13 cellular contexts compared by ENCODE assay signal in the genomic region with DNA sequence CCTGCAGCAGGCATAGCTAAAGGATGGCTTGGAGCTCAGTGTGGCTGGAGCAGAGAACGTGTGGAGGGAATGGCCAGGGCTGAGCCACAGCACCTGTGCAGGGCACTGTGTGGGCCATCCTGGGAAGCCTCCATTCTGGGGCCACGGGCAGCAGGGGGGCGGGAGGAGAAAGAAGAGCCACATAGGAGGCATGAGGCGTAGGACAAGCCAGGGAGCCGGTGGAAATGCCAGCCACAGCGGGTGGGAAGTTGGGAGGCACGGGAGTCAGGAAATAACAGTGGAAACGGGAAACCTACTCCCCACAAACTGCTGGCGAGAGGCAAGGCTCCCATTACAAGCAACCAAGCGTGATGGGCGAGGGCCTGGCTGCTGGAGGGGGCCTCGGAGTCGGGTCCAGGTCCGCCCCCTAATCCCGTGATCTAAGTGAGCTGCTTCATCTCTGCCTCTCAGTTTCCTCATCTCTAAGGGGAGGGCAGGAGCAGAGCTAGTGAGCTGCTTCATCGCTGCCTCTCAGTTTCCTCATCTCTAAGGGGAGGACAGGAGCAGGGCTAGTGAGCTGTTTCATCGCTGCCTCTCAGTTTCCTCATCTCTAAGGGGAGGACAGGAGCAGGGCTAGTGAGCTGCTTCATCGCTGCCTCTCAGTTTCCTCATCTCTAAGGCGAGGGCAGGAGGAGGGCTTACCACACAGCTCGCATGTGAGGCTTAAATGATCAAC.
DNase-seq lines count a peak whose midpoint lies in the region; ATAC-seq, FAIRE-seq and TF ChIP-seq lines count a peak whose summit lies in the region.
"Had no signal": no experiment of that assay in that cellular context is flagged by ENCODE, and none has a peak within 500 bp of the region (broad histone marks: within the 10 kb centered on the region; RNA-seq: fewer than 3 reads in every experiment).

No MANE protein-coding gene starts in this region.

- H3K4me1 ChIP-seq in heart left ventricle, result peaks cover 0 to 24% (median 4%) of the 10 kb centered on the region in 12 donors
- no peaks in the 10 kb centered on the region for H3K4me1 ChIP-seq in right atrium auricular region
- H3K4me1 ChIP-seq in HepG2 (ENCODE audit: insufficient read depth, low read length), result peaks cover 59% of the 10 kb centered on the region
- peaks cover 12% of the 10 kb centered on the region for H3K4me1 ChIP-seq in vagina
- H3K4me1 ChIP-seq in HAP-1, result peaks cover 16% of the 10 kb centered on the region

- BruUV-seq in HepG2 (replicated peaks; lab: Mats Ljungman, UMichigan), result no TSS peak

- TF ChIP-seq EP300 in HepG2 (IDR thresholded peaks at IDR 0.05; ENCODE audit: low read depth in 2 of 2, low read length in 2 of 2), result no peak
- no peak for TF ChIP-seq EP300 in HepG2 (CRISPR knock-in tag; IDR thresholded peaks at IDR 0.05; ENCODE audit: borderline replicate concordance)

- peak overlapping the region in 2 of 12 donors; percentile 13 to 22 for H3K27ac ChIP-seq in heart left ventricle
- H3K27ac ChIP-seq in right atrium auricular region, result peak overlapping the region in 1 of 2 donors; percentile 18
- peak overlapping the region; percentile 84 for H3K27ac ChIP-seq in HepG2 (ENCODE audit: extremely low read length, insufficient read depth, low read length)
- peak overlapping the region; percentile 14 for H3K27ac ChIP-seq in vagina

- POLR2A ChIA-PET in HepG2 (lab: Yijun Ruan, JAX), result interaction anchor here (0.6 to 2.0 kb wide), 5 partner anchors 10 to 172 kb away, joined by 3 to 11 read pairs (median 4); a partner anchor contains a TSS

- peak overlapping the region; percentile 25; the same call in 1 of the 2 replicates for H3K9ac ChIP-seq in HepG2 (ENCODE audit: insufficient read depth, low read depth, low read length)

- H3K4me3 ChIP-seq in heart left ventricle (peak overlapping the region in 3 of 12 donors; percentile 11 to 31 (median 23)), right atrium auricular region (peak overlapping the region in 1 of 2 donors; percentile 1), HepG2 (replicated peaks in 1 of 3; ENCODE audit: insufficient read depth in 1 of 3, low read depth in 2 of 3, low read length in 3 of 3) (peak overlapping the region in 2 of 3 experiments; percentile 35 to 58; a peak in 3 of 6 replicates), vagina (no peak overlapping the region), HAP-1 (no peak overlapping the region)
- H3K4me3 ChIP-seq: smooth muscle cell had no signal

- H3K27me3 Mint-ChIP-seq in dendritic cell treated with granulocyte-macrophage colony-stimulating factor and Interleukin-4, amounts not matched to agents 40 ng/mL and 50 ng/mL, for 4 days, result no peaks in the 10 kb centered on the region

- TF ChIP-seq CTCF in heart left ventricle (IDR thresholded peaks at IDR 0.05) (no peak), right atrium auricular region (IDR thresholded peaks at IDR 0.05) (no peak), HepG2 (CRISPR knock-in tag; IDR thresholded peaks at IDR 0.05) (no peak), vagina (IDR thresholded peaks at IDR 0.05) (no peak)

- no peaks in the 10 kb centered on the region for H4K20me1 ChIP-seq in HepG2 (ENCODE audit: insufficient read depth, low read length)

- FAIRE-seq in HepG2 (lab: Jason Lieb, UNC) (no peak), HTR-8/SVneo (lab: Jason Lieb, UNC) (no peak)

- ATAC-seq in heart left ventricle (peak; percentile 10 to 27 (median 16)), HepG2 (peak; percentile 28)

- CTCF ChIA-PET in HepG2 (lab: Yijun Ruan, JAX; ENCODE audit: low intra/inter-chr PET ratio, low total read pairs), result no interaction called here

- peak overlapping the region; percentile 21 for H3K4me3 Mint-ChIP-seq in dendritic cell treated with granulocyte-macrophage colony-stimulating factor and Interleukin-4, amounts not matched to agents 40 ng/mL and 50 ng/mL, for 4 days
- H3K4me3 Mint-ChIP-seq: activated B cell treated with CpG ODN at 0.5 μM for 24 hours, naive B cell had no signal

- in situ Hi-C loops in HepG2 (cut with HindIII; ENCODE audit: extremely low pct_ligation_motif_present, low pct_unique_long_range_greater_than_20kb) (no loop called here), HAP-1 (cut with MboI; ENCODE audit: low sequenced_read_pairs) (no loop called here)

- no peaks in the 10 kb centered on the region for H3K9me3 Mint-ChIP-seq in dendritic cell treated with granulocyte-macrophage colony-stimulating factor and Interleukin-4, amounts not matched to agents 40 ng/mL and 50 ng/mL, for 4 days
- H3K9me3 Mint-ChIP-seq: activated B cell treated with CpG ODN at 0.5 μM for 24 hours, naive B cell had no signal

- H3K36me3 ChIP-seq in heart left ventricle (peaks cover 0 to 8% (median 0%) of the 10 kb centered on the region in 9 donors), right atrium auricular region (no peaks in the 10 kb centered on the region), HepG2 (replicated peaks in 1 of 2; ENCODE audit: control insufficient read depth in 1 of 2, insufficient read depth in 2 of 2, low read length in 2 of 2) (peaks cover 3 to 9% of the 10 kb centered on the region in 2 experiments), vagina (no peaks in the 10 kb centered on the region), HAP-1 (replicated peaks) (no peaks in the 10 kb centered on the region)

- no peak for TF ChIP-seq POLR2A in heart left ventricle (IDR thresholded peaks at IDR 0.05)
- TF ChIP-seq POLR2A in HepG2 (IDR thresholded peaks at IDR 0.05; ENCODE audit: insufficient read depth in 1 of 2, low read depth in 2 of 2, low read length in 2 of 2), result no peak
- no peak for TF ChIP-seq POLR2A in vagina (IDR thresholded peaks at IDR 0.05)

- no peak for DNase-seq in heart left ventricle
- DNase-seq in right atrium auricular region (ENCODE audit: low spot score), result no peak
- no peak for DNase-seq in HepG2 (ENCODE audit: low spot score)
- no peak for DNase-seq in vagina (ENCODE audit: extremely low spot score in 2 of 2)
- no peak for DNase-seq in HTR-8/SVneo (ENCODE audit: insufficient read length, low spot score)
- no peak for DNase-seq in HAP-1 (ENCODE audit: low spot score in 2 of 2)
- DNase-seq in HT-29 (ENCODE audit: low spot score), result no peak
- DNase-seq: ACHN, activated B cell treated with CpG ODN at 0.5 μM for 24 hours, naive B cell, NCI-H2029 treated with DMSO at 0.1 percent for 48 hours had no signal

- peaks cover 28% of the 10 kb centered on the region for H3K4me1 Mint-ChIP-seq in dendritic cell treated with granulocyte-macrophage colony-stimulating factor and Interleukin-4, amounts not matched to agents 40 ng/mL and 50 ng/mL, for 4 days (ENCODE audit: low read depth)
- H3K4me1 Mint-ChIP-seq: activated B cell treated with CpG ODN at 0.5 μM for 24 hours, naive B cell had no signal

- H3K36me3 Mint-ChIP-seq in dendritic cell treated with granulocyte-macrophage colony-stimulating factor and Interleukin-4, amounts not matched to agents 40 ng/mL and 50 ng/mL, for 4 days (ENCODE audit: low read depth), result peaks cover 10% of the 10 kb centered on the region

- H3K27me3 ChIP-seq in heart left ventricle, result no peaks in the 10 kb centered on the region
- no peaks in the 10 kb centered on the region for H3K27me3 ChIP-seq in right atrium auricular region
- H3K27me3 ChIP-seq in HepG2 (ENCODE audit: control insufficient read depth in 1 of 2, insufficient read depth in 2 of 2, low read length in 2 of 2), result no peaks in the 10 kb centered on the region
- H3K27me3 ChIP-seq in vagina, result no peaks in the 10 kb centered on the region
- H3K27me3 ChIP-seq in HAP-1 (ENCODE audit: low read depth), result no peaks in the 10 kb centered on the region

- intact Hi-C loops in heart left ventricle (cut with DNase I), result loop anchor here in 1 of 10 donors (10.0 kb wide), 1 partner anchor 103 kb away; a partner anchor contains a TSS
- intact Hi-C loops in dendritic cell treated with granulocyte-macrophage colony-stimulating factor and Interleukin-4, amounts not matched to agents 40 ng/mL and 50 ng/mL, for 4 days (cut with micrococcal nuclease), result no loop called here
- intact Hi-C loops in HepG2 (cut with micrococcal nuclease; ENCODE audit: unreplicated experiment), result loop anchor here (10.0 kb wide), 1 partner anchor 233 kb away; a partner anchor contains a TSS
- intact Hi-C loops in vagina (cut with DNase I), result no loop called here

- no peak overlapping the region for H2AFZ ChIP-seq in HepG2 (ENCODE audit: low read length)

- peak overlapping the region; percentile 69 for H3K4me2 ChIP-seq in HepG2 (ENCODE audit: low read depth, low read length)
- H3K4me2 ChIP-seq: smooth muscle cell had no signal

- no peak for TF ChIP-seq RAD21 in HepG2 (CRISPR knock-in tag; IDR thresholded peaks at IDR 0.05)

- H3K9me3 ChIP-seq in heart left ventricle, result no peaks in the 10 kb centered on the region
- no peaks in the 10 kb centered on the region for H3K9me3 ChIP-seq in right atrium auricular region
- H3K9me3 ChIP-seq in HepG2 (ENCODE audit: low read length), result no peaks in the 10 kb centered on the region
- no peaks in the 10 kb centered on the region for H3K9me3 ChIP-seq in vagina
- no peaks in the 10 kb centered on the region for H3K9me3 ChIP-seq in HAP-1

- H3K27ac Mint-ChIP-seq in dendritic cell treated with granulocyte-macrophage colony-stimulating factor and Interleukin-4, amounts not matched to agents 40 ng/mL and 50 ng/mL, for 4 days, result peak overlapping the region; percentile 76
- H3K27ac Mint-ChIP-seq: activated B cell treated with CpG ODN at 0.5 μM for 24 hours had no signal

- H3K79me2 ChIP-seq in HepG2 (ENCODE audit: insufficient read depth, low read length), result peaks cover 6% of the 10 kb centered on the region

- WGBS in heart left ventricle, 4 donors, result 66 to 80% (median 73%) methylated on average over 20 of the region's 20 CpGs
- WGBS in HepG2 (ENCODE audit: low lambda C conversion rate), result 87% methylated on average over 14 of the region's 20 CpGs

Comparison
In these comparisons a context has a peak if more than half of its experiments do, and no peak if none do; other contexts are left out.
1. H3K4me3 ChIP-seq: peak in HepG2 (2 of 3); none in vagina (0 of 2) and HAP-1 (single experiment).